ENCODE assay signal across 13 cellular contexts in genomic region chr5:146042628-146043279, GRCh38.
DNase-seq lines count a peak whose midpoint lies in the region; TF ChIP-seq lines count a peak whose summit lies in the region.
"Had no signal": no experiment of that assay in that cellular context is flagged by ENCODE, and none has a peak within 500 bp of the region (broad histone marks: within the 10 kb centered on the region; RNA-seq: fewer than 3 reads in every experiment).

No MANE protein-coding gene starts in this region.

- 55 to 68% (median 57%) methylated on average over 5 of the region's 5 CpGs for WGBS in stomach, 5 donors

- H3K36me3 ChIP-seq in SJSA1 = peaks cover 19% of the 10 kb centered on the region
- no peaks in the 10 kb centered on the region for H3K36me3 ChIP-seq in stomach
- H3K36me3 ChIP-seq: neural progenitor cell, thyroid gland had no signal

- peak; percentile 14 for DNase-seq in NCI-H2171 treated with DMSO at 0.1 percent for 48 hours (lab: John Stamatoyannopoulos, UW)
- no peak for DNase-seq in NCI-H2171 (lab: John Stamatoyannopoulos, UW)
- DNase-seq in SJSA1 (ENCODE audit: low read depth in 1 of 2, low spot score in 2 of 2) = peak; percentile 79 to 93
- peak; percentile 28 for DNase-seq in fibroblast of mammary gland (ENCODE audit: low read depth)
- no peak for DNase-seq in stomach
- no peak for DNase-seq in NCI-H2196 (lab: John Stamatoyannopoulos, UW; ENCODE audit: unreplicated experiment)
- DNase-seq in Ammon's horn (ENCODE audit: low spot score) = no peak
- DNase-seq in stimulated activated naive CD4-positive, alpha-beta T cell treated with Interleukin-2 at 50 U/mL for 16 hours (lab: John Stamatoyannopoulos, UW) = no peak
- DNase-seq: 8988T, thyroid gland had no signal

- no peak for TF ChIP-seq CTCF in fibroblast of mammary gland (conservative IDR thresholded peaks at IDR 0.05; ENCODE audit: control insufficient read depth, insufficient read depth, low read depth, low read length)
- TF ChIP-seq CTCF in stomach (IDR thresholded peaks at IDR 0.05) = no peak

- no peak for TF ChIP-seq POLR2A in stomach (IDR thresholded peaks at IDR 0.05)

- H3K27ac ChIP-seq in SJSA1 = peak overlapping the region; percentile 67
- peak overlapping the region in 3 of 5 donors; percentile 30 to 66 (median 39) for H3K27ac ChIP-seq in stomach
- H3K27ac ChIP-seq: coronary artery, KMS-11, neural progenitor cell, thyroid gland had no signal

- no peak for TF ChIP-seq EP300 in stomach (IDR thresholded peaks at IDR 0.05)

- H3K4me3 ChIP-seq in SJSA1 = no peak overlapping the region
- no peak overlapping the region for H3K4me3 ChIP-seq in fibroblast of mammary gland (ENCODE audit: control insufficient read depth, low read depth, low read length)
- H3K4me3 ChIP-seq in stomach = no peak overlapping the region
- H3K4me3 ChIP-seq: coronary artery, neural progenitor cell, thyroid gland had no signal

- intact Hi-C loops in stomach (cut with DNase I; ENCODE audit: low total_unique reads) = no loop called here

- H3K27me3 ChIP-seq in SJSA1 (replicated peaks) (no peaks in the 10 kb centered on the region), stomach (no peaks in the 10 kb centered on the region)
- H3K27me3 ChIP-seq: neural progenitor cell, thyroid gland had no signal

- H3K9me3 ChIP-seq in SJSA1 (replicated peaks) (no peaks in the 10 kb centered on the region), stomach (no peaks in the 10 kb centered on the region)
- H3K9me3 ChIP-seq: thyroid gland had no signal

- H3K4me1 ChIP-seq in SJSA1 (replicated peaks) (peaks cover 40% of the 10 kb centered on the region), stomach (peaks cover 0 to 37% (median 17%) of the 10 kb centered on the region in 4 donors)
- H3K4me1 ChIP-seq: neural progenitor cell had no signal

Comparison
In these comparisons a context has a peak if more than half of its experiments do, and no peak if none do; other contexts are left out.
1. DNase-seq: peak in NCI-H2171 treated with DMSO at 0.1 percent for 48 hours (single experiment), SJSA1 (2 of 2) and fibroblast of mammary gland (single experiment); none in NCI-H2171 (single experiment), stomach (single experiment), NCI-H2196 (single experiment), Ammon's horn (single experiment) and stimulated activated naive CD4-positive, alpha-beta T cell treated with Interleukin-2 at 50 U/mL for 16 hours (single experiment).